Comparison of ENCODE assay signal across 9 cellular contexts in the genomic region with DNA sequence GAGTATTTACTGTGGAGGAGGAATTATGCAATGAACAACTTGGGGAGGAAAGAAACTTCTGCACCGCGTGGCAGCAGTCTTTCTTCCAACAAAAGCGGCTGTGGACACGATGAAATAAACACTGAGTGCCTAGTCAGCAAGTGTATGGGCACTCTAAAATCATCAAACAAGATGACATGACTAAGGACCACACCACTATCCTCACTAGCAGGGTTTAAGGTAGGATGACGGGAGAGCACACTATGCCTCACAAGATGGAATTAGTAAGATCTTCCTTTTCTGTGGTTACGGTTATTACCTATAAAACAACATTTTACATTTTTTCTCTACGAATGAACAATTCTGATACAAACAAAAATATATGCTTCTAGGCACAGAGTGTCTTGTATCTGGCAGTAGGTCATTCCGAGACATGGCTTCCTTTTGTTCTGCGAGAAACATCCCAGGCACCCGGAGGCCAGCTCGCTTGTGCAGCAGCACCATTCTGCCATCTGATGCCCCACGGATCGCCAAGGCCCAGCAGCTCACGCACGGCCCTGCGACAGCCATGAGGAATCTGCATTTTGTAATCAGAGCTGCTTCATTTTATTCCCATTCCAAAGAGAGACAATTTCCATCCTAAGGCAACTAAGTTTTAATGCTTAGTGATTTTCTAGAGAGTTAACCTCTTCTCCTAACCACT.
"Had no signal": no experiment of that assay in that cellular context is flagged by ENCODE, and none has a peak within 500 bp of the region (broad histone marks: within the 10 kb centered on the region; RNA-seq: fewer than 3 reads in every experiment).

No MANE protein-coding gene starts in this region.

- H3K9me3 Mint-ChIP-seq: activated B cell treated with CpG ODN at 0.5 μM for 24 hours; activated naive CD4-positive, alpha-beta T cell treated with anti-CD3 and anti-CD28 coated beads, Interleukin-2, amount 50 U/mL, for 24 hours; neural progenitor cell had no signal

- H3K4me3 ChIP-seq: neural progenitor cell, ovary, thoracic aorta had no signal

- ATAC-seq: sciatic nerve had no signal

- H3K27me3 Mint-ChIP-seq: activated B cell treated with CpG ODN at 0.5 μM for 24 hours; activated naive CD4-positive, alpha-beta T cell treated with anti-CD3 and anti-CD28 coated beads, Interleukin-2, amount 50 U/mL, for 24 hours had no signal

- H3K36me3 ChIP-seq: neural progenitor cell, ovary had no signal

- DNase-seq: activated B cell treated with CpG ODN at 0.5 μM for 24 hours, erythroblast, islet precursor cell, ovary, SK-N-SH had no signal

- H3K4me1 ChIP-seq: neural progenitor cell had no signal

- H3K27ac Mint-ChIP-seq: activated B cell treated with CpG ODN at 0.5 μM for 24 hours, neural progenitor cell had no signal

- H3K4me1 Mint-ChIP-seq: activated B cell treated with CpG ODN at 0.5 μM for 24 hours, neural progenitor cell had no signal

- H3K27me3 ChIP-seq: neural progenitor cell, ovary had no signal

- H3K4me3 Mint-ChIP-seq: activated B cell treated with CpG ODN at 0.5 μM for 24 hours; activated naive CD4-positive, alpha-beta T cell treated with anti-CD3 and anti-CD28 coated beads, Interleukin-2, amount 50 U/mL, for 24 hours; neural progenitor cell had no signal

- H3K27ac ChIP-seq: neural progenitor cell, ovary, thoracic aorta had no signal

- H3K9me3 ChIP-seq: ovary, SK-N-SH, thoracic aorta had no signal
